15 cellular contexts compared by ENCODE assay signal in genomic region chrX:130098202-130098552, GRCh38. TPM values are rescaled to one million over a fixed set of nuclear protein-coding genes. Genes with fewer than 3 reads are reported as not detected.
DNase-seq lines count a peak whose midpoint lies in the region; ATAC-seq, FAIRE-seq and TF ChIP-seq lines count a peak whose summit lies in the region.
"Had no signal": no experiment of that assay in that cellular context is flagged by ENCODE, and none has a peak within 500 bp of the region (broad histone marks: within the 10 kb centered on the region; RNA-seq: fewer than 3 reads in every experiment).

No MANE protein-coding gene starts in this region.

- WGBS in small intestine, 3 donors, result 24 to 48% (median 45%) methylated on average over 5 of the region's 5 CpGs

- peaks cover 4% of the 10 kb centered on the region for H3K36me3 Mint-ChIP-seq in T-helper 1 cell treated with Interleukin-12 subunit alpha and Interleukin-12 subunit beta and Interleukin-4 antibody, amounts not matched to agents 30 μg/mL and 1 μg/mL, for 36 hours (ENCODE audit: low read depth)

- H3K27me3 ChIP-seq in Peyer's patch (no peaks in the 10 kb centered on the region), small intestine (ENCODE audit: control insufficient read depth in 2 of 2, insufficient read depth in 2 of 2, low read length in 2 of 2) (no peaks in the 10 kb centered on the region)
- H3K27me3 ChIP-seq: tibial artery had no signal

- H3K9me3 Mint-ChIP-seq in T-helper 1 cell treated with Interleukin-12 subunit alpha and Interleukin-12 subunit beta and Interleukin-4 antibody, amounts not matched to agents 30 μg/mL and 1 μg/mL, for 36 hours, result no peaks in the 10 kb centered on the region

- H3K9me3 ChIP-seq in Peyer's patch, result no peaks in the 10 kb centered on the region
- no peaks in the 10 kb centered on the region for H3K9me3 ChIP-seq in small intestine (ENCODE audit: control insufficient read depth, low read depth)
- H3K9me3 ChIP-seq: tibial artery had no signal

- FAIRE-seq in small intestine (lab: Jason Lieb, UNC), result no peak
- FAIRE-seq: A204.1, GM18507, RCC 7860 had no signal

- H3K4me1 Mint-ChIP-seq in T-helper 1 cell treated with Interleukin-12 subunit alpha and Interleukin-12 subunit beta and Interleukin-4 antibody, amounts not matched to agents 30 μg/mL and 1 μg/mL, for 36 hours (ENCODE audit: low read depth), result peaks cover 31% of the 10 kb centered on the region

- no peak for TF ChIP-seq POLR2A in Peyer's patch (IDR thresholded peaks at IDR 0.05)

- H3K27me3 Mint-ChIP-seq in T-helper 1 cell treated with Interleukin-12 subunit alpha and Interleukin-12 subunit beta and Interleukin-4 antibody, amounts not matched to agents 30 μg/mL and 1 μg/mL, for 36 hours (ENCODE audit: low read depth), result no peaks in the 10 kb centered on the region

- peak overlapping the region; percentile 67 for H3K27ac Mint-ChIP-seq in T-helper 1 cell treated with Interleukin-12 subunit alpha and Interleukin-12 subunit beta and Interleukin-4 antibody, amounts not matched to agents 30 μg/mL and 1 μg/mL, for 36 hours

- DNase-seq in T-helper 1 cell (no peak), Peyer's patch (no peak), small intestine (peak; percentile 19), CD1c-positive myeloid dendritic cell (ENCODE audit: extremely low spot score) (no peak)
- DNase-seq: amniotic stem cell; IMR-90; stimulated activated CD4-positive, alpha-beta T cell treated with anti-CD3 and anti-CD28 coated beads, Interleukin-4, amount 100 ng/mL, for 1 hour; tibial artery had no signal

- H3K4me3 Mint-ChIP-seq in T-helper 1 cell treated with Interleukin-12 subunit alpha and Interleukin-12 subunit beta and Interleukin-4 antibody, amounts not matched to agents 30 μg/mL and 1 μg/mL, for 36 hours, result peak overlapping the region; percentile 31

- H3K4me1 ChIP-seq in Peyer's patch, result peaks cover 0 to 30% (median 4%) of the 10 kb centered on the region in 4 donors
- peaks cover 11 to 12% of the 10 kb centered on the region in 2 donors for H3K4me1 ChIP-seq in small intestine (ENCODE audit: control insufficient read depth in 2 of 2, insufficient read depth in 1 of 2, low read depth in 1 of 2, low read length in 1 of 2)

- TF ChIP-seq CTCF in Peyer's patch (IDR thresholded peaks at IDR 0.05), result no peak

- H3K4me3 ChIP-seq in Peyer's patch, result no peak overlapping the region
- H3K4me3 ChIP-seq in small intestine (ENCODE audit: low read depth in 1 of 2, low read length in 2 of 2), result no peak overlapping the region
- H3K4me3 ChIP-seq: tibial artery had no signal

- ATAC-seq in esophagus mucosa, result peak; percentile 35
- ATAC-seq in GM21515 (IDR thresholded peaks at IDR 0.05; ENCODE audit: unreplicated experiment), result no peak
- ATAC-seq in HG03354 (IDR thresholded peaks at IDR 0.05; ENCODE audit: poor library complexity, severe bottlenecking, unreplicated experiment), result no peak

- H3K27ac ChIP-seq in Peyer's patch, result peak overlapping the region; percentile 40 to 80 (median 59)
- peak overlapping the region; percentile 48 to 65 for H3K27ac ChIP-seq in small intestine (ENCODE audit: low read depth in 1 of 2, low read length in 1 of 2)

- no peaks in the 10 kb centered on the region for H3K36me3 ChIP-seq in Peyer's patch
- peaks cover 0 to 3% of the 10 kb centered on the region in 2 donors for H3K36me3 ChIP-seq in small intestine (ENCODE audit: control insufficient read depth in 2 of 2, insufficient read depth in 2 of 2, low read length in 2 of 2)
- H3K36me3 ChIP-seq: tibial artery had no signal

RNA-seq across cellular contexts. Expression of gene ELF4, which starts 12.1 kb away (rescaled TPM):
- total RNA-seq in Peyer's patch (10 to 100 TPM; 17.3 to 47.3 (median 43.7) TPM), esophagus mucosa (11.2 TPM)
- 10 to 100 TPM; 10.4 to 13.8 (median 13.6) TPM for polyA plus RNA-seq in small intestine
